In the genomic region with DNA sequence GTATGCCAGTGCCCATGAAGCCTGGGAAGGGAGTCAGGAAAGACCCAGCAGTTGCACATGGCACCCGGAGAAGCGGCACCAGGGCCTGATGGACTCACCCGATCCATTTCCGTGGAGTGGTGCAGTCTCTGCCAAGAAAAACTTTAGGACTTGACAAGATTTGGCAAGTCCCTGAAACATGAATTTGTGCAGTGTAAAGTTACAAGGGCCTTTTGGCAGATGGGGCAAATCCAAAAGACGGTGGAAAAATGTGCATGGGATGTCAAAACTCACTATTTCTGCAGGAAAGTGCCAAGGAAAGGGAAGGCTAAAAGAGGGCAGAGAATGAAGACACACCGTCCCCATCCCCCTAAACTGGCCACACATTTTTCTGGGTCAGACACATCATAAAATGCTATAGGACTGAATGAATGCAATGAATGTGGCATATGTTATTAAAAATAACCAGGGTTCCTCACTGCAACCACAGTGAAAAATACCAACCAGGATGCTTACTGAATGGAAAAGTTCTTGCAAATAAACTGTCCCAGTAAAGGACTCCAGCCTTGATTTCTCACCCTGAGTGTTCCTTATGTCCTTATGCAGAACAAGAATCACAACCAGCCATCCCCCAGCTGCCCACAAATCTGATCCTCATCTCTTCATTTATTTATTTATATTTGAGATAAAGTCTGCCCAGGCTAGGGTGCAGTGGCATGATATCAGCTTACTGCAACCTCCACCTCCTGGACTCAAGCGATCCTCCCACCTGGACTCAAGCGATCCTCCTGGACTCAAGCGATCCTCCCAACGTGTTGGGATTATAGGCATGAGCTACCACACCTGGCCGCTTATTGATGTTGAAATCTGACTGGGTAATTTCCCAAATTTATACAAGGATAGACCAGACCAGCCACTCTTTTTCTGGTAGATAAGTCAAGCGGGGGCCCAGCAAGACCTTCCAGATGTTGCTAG, we compare ENCODE assay signal across 2 cellular contexts.
A peak's percentile ranks its signal among the peaks of the same experiment; 100 is the strongest.
TF ChIP-seq lines count a peak whose summit lies in the region.

No MANE protein-coding gene starts in this region.

TF ChIP-seq in HEK293, 187 proteins besides CTCF, POLR2A, EP300 and RAD21:
- TF ChIP-seq, protein P1, sequence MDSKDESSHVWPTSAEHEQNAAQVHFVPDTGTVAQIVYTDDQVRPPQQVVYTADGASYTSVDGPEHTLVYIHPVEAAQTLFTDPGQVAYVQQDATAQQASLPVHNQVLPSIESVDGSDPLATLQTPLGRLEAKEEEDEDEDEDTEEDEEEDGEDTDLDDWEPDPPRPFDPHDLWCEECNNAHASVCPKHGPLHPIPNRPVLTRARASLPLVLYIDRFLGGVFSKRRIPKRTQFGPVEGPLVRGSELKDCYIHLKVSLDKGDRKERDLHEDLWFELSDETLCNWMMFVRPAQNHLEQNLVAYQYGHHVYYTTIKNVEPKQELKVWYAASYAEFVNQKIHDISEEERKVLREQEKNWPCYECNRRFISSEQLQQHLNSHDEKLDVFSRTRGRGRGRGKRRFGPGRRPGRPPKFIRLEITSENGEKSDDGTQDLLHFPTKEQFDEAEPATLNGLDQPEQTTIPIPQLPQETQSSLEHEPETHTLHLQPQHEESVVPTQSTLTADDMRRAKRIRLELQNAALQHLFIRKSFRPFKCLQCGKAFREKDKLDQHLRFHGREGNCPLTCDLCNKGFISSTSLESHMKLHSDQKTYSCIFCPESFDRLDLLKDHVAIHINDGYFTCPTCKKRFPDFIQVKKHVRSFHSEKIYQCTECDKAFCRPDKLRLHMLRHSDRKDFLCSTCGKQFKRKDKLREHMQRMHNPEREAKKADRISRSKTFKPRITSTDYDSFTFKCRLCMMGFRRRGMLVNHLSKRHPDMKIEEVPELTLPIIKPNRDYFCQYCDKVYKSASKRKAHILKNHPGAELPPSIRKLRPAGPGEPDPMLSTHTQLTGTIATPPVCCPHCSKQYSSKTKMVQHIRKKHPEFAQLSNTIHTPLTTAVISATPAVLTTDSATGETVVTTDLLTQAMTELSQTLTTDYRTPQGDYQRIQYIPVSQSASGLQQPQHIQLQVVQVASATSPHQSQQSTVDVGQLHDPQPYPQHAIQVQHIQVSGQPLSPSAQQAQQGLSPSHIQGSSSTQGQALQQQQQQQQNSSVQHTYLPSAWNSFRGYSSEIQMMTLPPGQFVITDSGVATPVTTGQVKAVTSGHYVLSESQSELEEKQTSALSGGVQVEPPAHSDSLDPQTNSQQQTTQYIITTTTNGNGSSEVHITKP (tag by site-specific recombination; IDR thresholded peaks at IDR 0.05), result peak; percentile 35; the same call in 1 of the 2 replicates
- TF ChIP-seq ZNF585B (tag by site-specific recombination; IDR thresholded peaks at IDR 0.05) (no peak), KLF9 (tag by site-specific recombination; IDR thresholded peaks at IDR 0.05; ENCODE audit: low read depth) (no peak)
TF ChIP-seq in HEK293: peak in this region for 1.

TF ChIP-seq in SK-N-SH treated with all-trans-retinoic acid at 6 μM for 48 hours, 23 proteins besides CTCF, POLR2A, EP300 and RAD21 (continued from another document):
- TF ChIP-seq TOX (CRISPR knock-in tag; IDR thresholded peaks at IDR 0.05; ENCODE audit: borderline replicate concordance), result no peak
- no peak for TF ChIP-seq SNAI2 (CRISPR knock-in tag; IDR thresholded peaks at IDR 0.05)
- TF ChIP-seq, protein P2, sequence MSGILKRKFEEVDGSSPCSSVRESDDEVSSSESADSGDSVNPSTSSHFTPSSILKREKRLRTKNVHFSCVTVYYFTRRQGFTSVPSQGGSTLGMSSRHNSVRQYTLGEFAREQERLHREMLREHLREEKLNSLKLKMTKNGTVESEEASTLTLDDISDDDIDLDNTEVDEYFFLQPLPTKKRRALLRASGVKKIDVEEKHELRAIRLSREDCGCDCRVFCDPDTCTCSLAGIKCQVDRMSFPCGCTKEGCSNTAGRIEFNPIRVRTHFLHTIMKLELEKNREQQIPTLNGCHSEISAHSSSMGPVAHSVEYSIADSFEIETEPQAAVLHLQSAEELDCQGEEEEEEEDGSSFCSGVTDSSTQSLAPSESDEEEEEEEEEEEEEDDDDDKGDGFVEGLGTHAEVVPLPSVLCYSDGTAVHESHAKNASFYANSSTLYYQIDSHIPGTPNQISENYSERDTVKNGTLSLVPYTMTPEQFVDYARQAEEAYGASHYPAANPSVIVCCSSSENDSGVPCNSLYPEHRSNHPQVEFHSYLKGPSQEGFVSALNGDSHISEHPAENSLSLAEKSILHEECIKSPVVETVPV (CRISPR knock-in tag; IDR thresholded peaks at IDR 0.05), result no peak
- TF ChIP-seq, protein P3, sequence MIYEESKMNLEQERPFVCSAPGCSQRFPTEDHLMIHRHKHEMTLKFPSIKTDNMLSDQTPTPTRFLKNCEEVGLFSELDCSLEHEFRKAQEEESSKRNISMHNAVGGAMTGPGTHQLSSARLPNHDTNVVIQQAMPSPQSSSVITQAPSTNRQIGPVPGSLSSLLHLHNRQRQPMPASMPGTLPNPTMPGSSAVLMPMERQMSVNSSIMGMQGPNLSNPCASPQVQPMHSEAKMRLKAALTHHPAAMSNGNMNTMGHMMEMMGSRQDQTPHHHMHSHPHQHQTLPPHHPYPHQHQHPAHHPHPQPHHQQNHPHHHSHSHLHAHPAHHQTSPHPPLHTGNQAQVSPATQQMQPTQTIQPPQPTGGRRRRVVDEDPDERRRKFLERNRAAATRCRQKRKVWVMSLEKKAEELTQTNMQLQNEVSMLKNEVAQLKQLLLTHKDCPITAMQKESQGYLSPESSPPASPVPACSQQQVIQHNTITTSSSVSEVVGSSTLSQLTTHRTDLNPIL (CRISPR knock-in tag; IDR thresholded peaks at IDR 0.05; ENCODE audit: low read depth), result no peak
- TF ChIP-seq CSDC2 (CRISPR knock-in tag; IDR thresholded peaks at IDR 0.05), result no peak
- TF ChIP-seq BACH2 (CRISPR knock-in tag; IDR thresholded peaks at IDR 0.05; ENCODE audit: borderline replicate concordance), result no peak
- TF ChIP-seq, protein P4, sequence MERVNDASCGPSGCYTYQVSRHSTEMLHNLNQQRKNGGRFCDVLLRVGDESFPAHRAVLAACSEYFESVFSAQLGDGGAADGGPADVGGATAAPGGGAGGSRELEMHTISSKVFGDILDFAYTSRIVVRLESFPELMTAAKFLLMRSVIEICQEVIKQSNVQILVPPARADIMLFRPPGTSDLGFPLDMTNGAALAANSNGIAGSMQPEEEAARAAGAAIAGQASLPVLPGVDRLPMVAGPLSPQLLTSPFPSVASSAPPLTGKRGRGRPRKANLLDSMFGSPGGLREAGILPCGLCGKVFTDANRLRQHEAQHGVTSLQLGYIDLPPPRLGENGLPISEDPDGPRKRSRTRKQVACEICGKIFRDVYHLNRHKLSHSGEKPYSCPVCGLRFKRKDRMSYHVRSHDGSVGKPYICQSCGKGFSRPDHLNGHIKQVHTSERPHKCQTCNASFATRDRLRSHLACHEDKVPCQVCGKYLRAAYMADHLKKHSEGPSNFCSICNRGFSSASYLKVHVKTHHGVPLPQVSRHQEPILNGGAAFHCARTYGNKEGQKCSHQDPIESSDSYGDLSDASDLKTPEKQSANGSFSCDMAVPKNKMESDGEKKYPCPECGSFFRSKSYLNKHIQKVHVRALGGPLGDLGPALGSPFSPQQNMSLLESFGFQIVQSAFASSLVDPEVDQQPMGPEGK (CRISPR knock-in tag; IDR thresholded peaks at IDR 0.05; ENCODE audit: borderline replicate concordance), result no peak
